In genomic region chr11:115199501-115199900, GRCh38 we compare ENCODE assay signal across 23 cellular contexts.
DNase-seq lines count a peak whose midpoint lies in the region; FAIRE-seq and TF ChIP-seq lines count a peak whose summit lies in the region.
"Had no signal": no experiment of that assay in that cellular context is flagged by ENCODE, and none has a peak within 500 bp of the region (broad histone marks: within the 10 kb centered on the region; RNA-seq: fewer than 3 reads in every experiment).

No MANE protein-coding gene starts in this region.

- no peak overlapping the region for H3K4me2 ChIP-seq in mesenchymal stem cell (ENCODE audit: low read length, poor library complexity, severe bottlenecking)
- H3K4me2 ChIP-seq: KMS-11 had no signal

- H3K27me3 ChIP-seq in mesenchymal stem cell (ENCODE audit: control insufficient read depth in 1 of 2, insufficient read depth in 1 of 2, low read length in 2 of 2) = no peaks in the 10 kb centered on the region
- no peaks in the 10 kb centered on the region for H3K27me3 ChIP-seq in thyroid gland
- H3K27me3 ChIP-seq in suprapubic skin = no peaks in the 10 kb centered on the region
- H3K27me3 ChIP-seq: body of pancreas, colonic mucosa, pancreas, sigmoid colon, SJCRH30, vagina had no signal

- DNase-seq in GM12892 (ENCODE audit: insufficient read length) (no peak), amniotic epithelial cell (ENCODE audit: low read depth) (peak; percentile 33), mesenchymal stem cell (peak; percentile 51), thyroid gland (no peak), suprapubic skin (ENCODE audit: low spot score in 2 of 2) (no peak), NCI-H69 (lab: John Stamatoyannopoulos, UW) (no peak)
- DNase-seq in activated naive CD4-positive, alpha-beta T cell treated with anti-CD3 and anti-CD28 coated beads, Interleukin-2, amount 50 U/mL, for 16 hours = no peak
- DNase-seq: activated CD4-positive, alpha-beta T cell treated with anti-CD3 and anti-CD28 coated beads for 48 hours; body of pancreas; colonic mucosa; HCEC 1CT; head of caudate nucleus; left cardiac atrium; naive thymus-derived CD4-positive, alpha-beta T cell; NCI-H187 treated with DMSO at 0.1 percent for 48 hours; NCI-H345; NK-92 treated with Interleukin-12 subunit alpha and Interleukin-12 subunit beta, amount 100 ng/mL, for 24 hours; pancreas; sigmoid colon; SJCRH30 had no signal

- no peak for TF ChIP-seq POLR2A in GM12892 (IDR thresholded peaks at IDR 0.05; ENCODE audit: low read depth, low read length)
- no peak for TF ChIP-seq POLR2A in thyroid gland (IDR thresholded peaks at IDR 0.05)
- TF ChIP-seq POLR2A in suprapubic skin (IDR thresholded peaks at IDR 0.05) = no peak

- H3K9me3 ChIP-seq in mesenchymal stem cell (ENCODE audit: control insufficient read depth, low read length) (no peaks in the 10 kb centered on the region), thyroid gland (no peaks in the 10 kb centered on the region), suprapubic skin (no peaks in the 10 kb centered on the region)
- H3K9me3 ChIP-seq: body of pancreas, colonic mucosa, pancreas, sigmoid colon, SJCRH30, vagina had no signal

- no peak overlapping the region for H2BK12ac ChIP-seq in mesenchymal stem cell (ENCODE audit: low read length in 2 of 2)

- H3K23ac ChIP-seq in mesenchymal stem cell (ENCODE audit: low read length in 2 of 2) = no peak overlapping the region

- peak overlapping the region in 1 of 2 experiments; percentile 48 for H3K18ac ChIP-seq in mesenchymal stem cell (ENCODE audit: low read depth in 1 of 2, low read length in 2 of 2)

- H3K36me3 ChIP-seq in mesenchymal stem cell (ENCODE audit: control insufficient read depth in 1 of 2, insufficient read depth in 2 of 2, low read depth in 1 of 2, low read length in 2 of 2) (no peaks in the 10 kb centered on the region), thyroid gland (no peaks in the 10 kb centered on the region), suprapubic skin (no peaks in the 10 kb centered on the region)
- H3K36me3 ChIP-seq: colonic mucosa, pancreas, sigmoid colon, SJCRH30, vagina had no signal

- intact Hi-C loops in thyroid gland (cut with DNase I) = no loop called here

- peaks cover 2% of the 10 kb centered on the region for H3K79me1 ChIP-seq in mesenchymal stem cell (replicated peaks; ENCODE audit: low read length, poor library complexity, severe bottlenecking)

- H2AFZ ChIP-seq in mesenchymal stem cell (ENCODE audit: low read depth, low read length) = no peak overlapping the region

- TF ChIP-seq EP300 in suprapubic skin (IDR thresholded peaks at IDR 0.05) = no peak

- no peak overlapping the region for H3K4me3 ChIP-seq in mesenchymal stem cell (ENCODE audit: insufficient read depth in 1 of 2, low read depth in 1 of 2, low read length in 2 of 2)
- H3K4me3 ChIP-seq in thyroid gland (replicated peaks in 1 of 3) = no peak overlapping the region
- H3K4me3 ChIP-seq in suprapubic skin = no peak overlapping the region
- H3K4me3 ChIP-seq: body of pancreas, colonic mucosa, pancreas, sigmoid colon, SJCRH30, vagina had no signal

- WGBS in mesenchymal stem cell = 87% methylated on average over 2 of the region's 2 CpGs
- WGBS in thyroid gland, 2 donors = 68 to 88% methylated on average over 2 of the region's 2 CpGs
- WGBS in suprapubic skin = 65% methylated on average over 2 of the region's 2 CpGs

- H2BK120ac ChIP-seq in mesenchymal stem cell (ENCODE audit: low read depth, low read length) = no peak overlapping the region

- peaks cover 8% of the 10 kb centered on the region for H3K4me1 ChIP-seq in mesenchymal stem cell (ENCODE audit: control insufficient read depth, insufficient read depth, low read depth, low read length)
- peaks cover 21 to 54% of the 10 kb centered on the region in 2 donors for H3K4me1 ChIP-seq in thyroid gland
- no peaks in the 10 kb centered on the region for H3K4me1 ChIP-seq in suprapubic skin
- H3K4me1 ChIP-seq: body of pancreas, colonic mucosa, pancreas, SJCRH30, vagina had no signal

- no peak overlapping the region for H4K8ac ChIP-seq in mesenchymal stem cell (ENCODE audit: low read length)

- no peak overlapping the region for H3K9ac ChIP-seq in mesenchymal stem cell (ENCODE audit: low read length)
- H3K9ac ChIP-seq: KMS-11 had no signal

- H4K91ac ChIP-seq in mesenchymal stem cell (ENCODE audit: low read length) = no peak overlapping the region

- H3K27ac ChIP-seq in mesenchymal stem cell (ENCODE audit: low read length, poor library complexity, severe bottlenecking) (peak overlapping the region; percentile 44), thyroid gland (peak overlapping the region; percentile 51 to 90 (median 87)), suprapubic skin (no peak overlapping the region)
- H3K27ac ChIP-seq: body of pancreas, colonic mucosa, KMS-11, pancreas, sigmoid colon, SJCRH30, vagina had no signal

- H3K4ac ChIP-seq in mesenchymal stem cell (ENCODE audit: low read depth in 1 of 2, low read length in 2 of 2) = no peak overlapping the region

- H3K14ac ChIP-seq in mesenchymal stem cell (ENCODE audit: low read length in 2 of 2) = no peak overlapping the region

- no peak overlapping the region for H2BK5ac ChIP-seq in mesenchymal stem cell (ENCODE audit: low read depth, low read length, poor library complexity, severe bottlenecking)

- H2AK5ac ChIP-seq in mesenchymal stem cell (ENCODE audit: low read length, severe bottlenecking) = peak overlapping the region; percentile 15

- no peak for TF ChIP-seq CTCF in thyroid gland (IDR thresholded peaks at IDR 0.05)
- no peak for TF ChIP-seq CTCF in suprapubic skin (IDR thresholded peaks at IDR 0.05)

- H2BK15ac ChIP-seq in mesenchymal stem cell (ENCODE audit: low read depth, poor library complexity, severe bottlenecking) = no peak overlapping the region

- peak; percentile 63 for FAIRE-seq in GM12892 (lab: Jason Lieb, UNC)
- FAIRE-seq: GM12891, pancreas had no signal

Comparison
In these comparisons a context has a peak if more than half of its experiments do, and no peak if none do; other contexts are left out.
1. DNase-seq: peak in amniotic epithelial cell (single experiment) and mesenchymal stem cell (single experiment); none in GM12892 (single experiment), thyroid gland (0 of 2), suprapubic skin (0 of 2), NCI-H69 (single experiment) and activated naive CD4-positive, alpha-beta T cell treated with anti-CD3 and anti-CD28 coated beads, Interleukin-2, amount 50 U/mL, for 16 hours (single experiment).